In the genomic region with DNA sequence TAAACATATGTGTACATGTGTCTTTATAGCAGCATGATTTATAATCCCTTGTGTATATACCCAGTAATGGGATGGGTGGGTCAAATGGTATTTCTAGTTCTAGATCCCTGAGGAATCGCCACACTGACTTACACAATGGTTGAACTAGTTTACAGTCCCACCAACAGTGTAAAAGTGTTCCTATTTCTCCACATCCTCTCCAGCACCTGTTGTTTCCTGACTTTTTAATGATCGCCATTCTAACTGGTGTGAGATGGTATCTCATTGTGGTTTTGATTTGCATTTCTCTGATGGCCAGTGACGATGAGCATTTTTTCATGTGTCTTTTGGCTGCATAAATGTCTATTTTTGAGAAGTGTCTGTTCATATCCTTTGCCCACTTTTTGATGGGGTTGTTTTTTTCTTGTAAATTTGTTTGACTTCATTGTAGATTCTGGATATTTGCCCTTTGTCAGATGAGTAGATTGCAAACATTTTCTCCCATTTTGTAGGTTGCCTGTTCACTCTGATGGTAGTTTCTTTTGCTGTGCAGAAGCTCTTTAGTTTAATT, we compare ENCODE assay signal across 18 cellular contexts. TPM values are rescaled to one million over a fixed set of nuclear protein-coding genes. Genes with fewer than 3 reads are reported as not detected.
"Had no signal": no experiment of that assay in that cellular context is flagged by ENCODE, and none has a peak within 500 bp of the region (broad histone marks: within the 10 kb centered on the region; RNA-seq: fewer than 3 reads in every experiment).

No MANE protein-coding gene starts in this region.

RNA-seq across cellular contexts. Expression of a gene that starts 12.5 kb away (rescaled TPM):
- total RNA-seq: ascending aorta, body of pancreas, cardiac septum had no signal

RNA-seq across cellular contexts. Expression of a gene that starts 15.6 kb away (rescaled TPM):
- total RNA-seq: activated naive CD4-positive, alpha-beta T cell treated with anti-CD3 and anti-CD28 coated beads for 36 hours; activated naive CD4-positive, alpha-beta T cell treated with anti-CD3 and anti-CD28 coated beads, Interleukin-2, amount 50 U/mL, for 72 hours; activated naive CD8-positive, alpha-beta T cell treated with anti-CD3 and anti-CD28 coated beads for 36 hours; activated T-cell treated with anti-CD3 and anti-CD28 coated beads, Interleukin-2, amount 50 U/mL, for 4 hours; activated T-helper 1 cell treated with anti-CD3 and anti-CD28 coated beads, Interleukin-12 subunit alpha, Interleukin-12 subunit beta, Interleukin-2, Interleukin-4 antibody, amounts not matched to agents 30 ng/mL and 10 ng/mL and 1 ng/mL, durations not matched to agents 14 hours and 24 hours and 36 hours; activated T-helper 2 cell treated with anti-CD3 and anti-CD28 coated beads, Interferon-gamma antibody, Interleukin-2, Interleukin-4, amounts not matched to agents 10 μg/mL and 5 μg/mL and 100 μg/mL, durations not matched to agents 14 hours and 24 hours and 36 hours; ascending aorta; astrocyte; chondrocyte had no signal

RNA-seq across cellular contexts. Expression of a gene that starts 26.5 kb away (rescaled TPM):
- total RNA-seq: activated naive CD4-positive, alpha-beta T cell treated with anti-CD3 and anti-CD28 coated beads for 36 hours; activated naive CD4-positive, alpha-beta T cell treated with anti-CD3 and anti-CD28 coated beads, Interleukin-2, amount 50 U/mL, for 72 hours; activated naive CD8-positive, alpha-beta T cell treated with anti-CD3 and anti-CD28 coated beads for 36 hours; activated naive CD8-positive, alpha-beta T cell treated with anti-CD3 and anti-CD28 coated beads, Interleukin-2, amount 10 ng/mL, durations not matched to agents 7 days and 5 days; activated T-cell treated with anti-CD3 and anti-CD28 coated beads, Interleukin-2, amount 50 U/mL, for 4 hours; activated T-helper 1 cell treated with anti-CD3 and anti-CD28 coated beads, Interleukin-12 subunit alpha, Interleukin-12 subunit beta, Interleukin-2, Interleukin-4 antibody, amounts not matched to agents 30 ng/mL and 10 ng/mL and 1 ng/mL, durations not matched to agents 14 hours and 24 hours and 36 hours; activated T-helper 17 cell treated with anti-CD3 and anti-CD28 coated beads, Interleukin-2, amount 50 U/mL, for 72 hours; activated T-helper 2 cell treated with anti-CD3 and anti-CD28 coated beads, Interferon-gamma antibody, Interleukin-2, Interleukin-4, amounts not matched to agents 10 μg/mL and 5 μg/mL and 100 μg/mL, durations not matched to agents 14 hours and 24 hours and 36 hours; aorta; ascending aorta; body of pancreas; bronchial epithelial cell; cardiac muscle cell; cardiac septum had no signal
- polyA plus RNA-seq: adipose tissue, adrenal gland, aorta, cardiac muscle cell had no signal

RNA-seq across cellular contexts. Expression of a gene that starts 36.2 kb away (rescaled TPM):
- total RNA-seq: activated naive CD4-positive, alpha-beta T cell treated with anti-CD3 and anti-CD28 coated beads for 36 hours; activated naive CD8-positive, alpha-beta T cell treated with anti-CD3 and anti-CD28 coated beads for 36 hours; activated T-helper 17 cell treated with anti-CD3 and anti-CD28 coated beads, Interleukin-2, amount 50 U/mL, for 72 hours; ascending aorta had no signal
